In genomic region chr5:96433066-96433447, GRCh38 we compare ENCODE assay signal across 12 cellular contexts. TPM values are rescaled to one million over a fixed set of nuclear protein-coding genes. Genes with fewer than 3 reads are reported as not detected.
DNase-seq lines count a peak whose midpoint lies in the region; ATAC-seq and TF ChIP-seq lines count a peak whose summit lies in the region.
"Had no signal": no experiment of that assay in that cellular context is flagged by ENCODE, and none has a peak within 500 bp of the region (broad histone marks: within the 10 kb centered on the region; RNA-seq: fewer than 3 reads in every experiment).

Gene PCSK1, minus strand, starts transcription at chr5:96433248. Its CDS starts 206 bp downstream, at chr5:96433042.

- peaks cover 6 to 15% of the 10 kb centered on the region in 2 donors for H3K4me1 Mint-ChIP-seq in effector memory CD8-positive, alpha-beta T cell (ENCODE audit: low read depth in 2 of 2)

- ATAC-seq in GM18858 (IDR thresholded peaks at IDR 0.05; ENCODE audit: unreplicated experiment) (peak; percentile 25), psoas muscle (peak in 1 of 4 donors; percentile 32)
- no peak for ATAC-seq in effector memory CD8-positive, alpha-beta T cell (replicated peaks)

- peak within 1 kb of the TSS in 1 of 2 donors; percentile 10 for H3K4me3 Mint-ChIP-seq in effector memory CD8-positive, alpha-beta T cell
- H3K4me3 Mint-ChIP-seq: stimulated activated naive CD8-positive, alpha-beta T cell treated with anti-CD3 and anti-CD28 coated beads, Interleukin-15, Interleukin-2, amounts not matched to agents 100 ng/mL and 50 ng/mL, for 24 hours had no signal

- DNase-seq in NCI-H2081 (lab: John Stamatoyannopoulos, UW), result peak; percentile 49 to 77
- peak; percentile 62 for DNase-seq in ecto neural progenitor cell (ENCODE audit: low spot score)
- no peak for DNase-seq in psoas muscle
- no peak for DNase-seq in SKM-1 (lab: John Stamatoyannopoulos, UW; ENCODE audit: unreplicated experiment)
- no peak for DNase-seq in CD1c-positive myeloid dendritic cell (ENCODE audit: extremely low spot score)
- DNase-seq in effector memory CD8-positive, alpha-beta T cell, result no peak
- no peak for DNase-seq in EL
- DNase-seq: cortex of kidney, naive B cell had no signal

- H3K27me3 Mint-ChIP-seq in effector memory CD8-positive, alpha-beta T cell, result peaks cover 71 to 81% of the 10 kb centered on the region in 2 donors

- H3K27ac Mint-ChIP-seq in effector memory CD8-positive, alpha-beta T cell, result no peak within 1 kb of the TSS
- H3K27ac Mint-ChIP-seq: naive B cell; stimulated activated naive CD8-positive, alpha-beta T cell treated with anti-CD3 and anti-CD28 coated beads, Interleukin-15, Interleukin-2, amounts not matched to agents 100 ng/mL and 50 ng/mL, for 24 hours had no signal

- no peaks in the 10 kb centered on the region for H3K36me3 ChIP-seq in psoas muscle (ENCODE audit: insufficient read depth in 1 of 2, low read depth in 1 of 2)

- intact Hi-C loops in psoas muscle (cut with DNase I), result no loop called here

- peak within 1 kb of the TSS; percentile 36 for H3K4me3 ChIP-seq in psoas muscle

- WGBS in psoas muscle, 3 donors, result 1 to 3% (median 2%) methylated on average over 19 of the region's 19 CpGs

- no peaks in the 10 kb centered on the region for H3K9me3 ChIP-seq in psoas muscle

- H3K36me3 Mint-ChIP-seq in effector memory CD8-positive, alpha-beta T cell (ENCODE audit: insufficient read depth), result no peaks in the 10 kb centered on the region

- H3K9me3 Mint-ChIP-seq in effector memory CD8-positive, alpha-beta T cell, result peaks cover 0 to 2% of the 10 kb centered on the region in 2 donors

- no peak within 1 kb of the TSS for H3K27ac ChIP-seq in psoas muscle

- peaks cover 0 to 67% (median 14%) of the 10 kb centered on the region in 3 donors for H3K27me3 ChIP-seq in psoas muscle (ENCODE audit: insufficient read depth in 3 of 3, low read length in 2 of 3)

- no peak for TF ChIP-seq CTCF in psoas muscle (IDR thresholded peaks at IDR 0.05)

- H3K4me1 ChIP-seq in psoas muscle, result no peaks in the 10 kb centered on the region

RNA-seq across cellular contexts. Expression of gene PCSK1, which starts in this region (rescaled TPM):
- total RNA-seq in psoas muscle, result under 1 TPM; 0.11 to 0.64 (median 0.26) TPM
- polyA plus RNA-seq in psoas muscle, result under 1 TPM; 0.13 to 0.18 (median 0.17) TPM
- total RNA-seq: HT-29 had no signal

Comparison
In these comparisons a context has a peak if more than half of its experiments do, and no peak if none do; other contexts are left out.
1. DNase-seq: peak in NCI-H2081 (2 of 2) and ecto neural progenitor cell (single experiment); none in psoas muscle (0 of 2), SKM-1 (single experiment), CD1c-positive myeloid dendritic cell (single experiment), effector memory CD8-positive, alpha-beta T cell (0 of 3) and EL (single experiment).